In genomic region chr5:121218086-121218485, GRCh38 we compare ENCODE assay signal across 19 cellular contexts.
DNase-seq lines count a peak whose midpoint lies in the region; ATAC-seq, FAIRE-seq and TF ChIP-seq lines count a peak whose summit lies in the region.
"Had no signal": no experiment of that assay in that cellular context is flagged by ENCODE, and none has a peak within 500 bp of the region (broad histone marks: within the 10 kb centered on the region; RNA-seq: fewer than 3 reads in every experiment).

No MANE protein-coding gene starts in this region.

- no peaks in the 10 kb centered on the region for H3F3A ChIP-seq in SK-N-SH (replicated peaks; ENCODE audit: insufficient read depth)

- H3K9ac ChIP-seq in SK-N-SH (no peak overlapping the region), endothelial cell of umbilical vein (replicated peaks; ENCODE audit: extremely low read depth, insufficient read depth, low read length) (no peak overlapping the region)
- H3K9ac ChIP-seq: BLaER1 treated with 17β-estradiol and CSF1 and Interleukin-3, amounts not matched to agents 10 nM and 100 nM had no signal

- H3K27me3 ChIP-seq in SK-N-SH (ENCODE audit: insufficient read depth), result no peaks in the 10 kb centered on the region
- no peaks in the 10 kb centered on the region for H3K27me3 ChIP-seq in endothelial cell of umbilical vein (ENCODE audit: control insufficient read depth in 2 of 2, insufficient read depth in 2 of 2, low read length in 2 of 2)
- H3K27me3 ChIP-seq in testis, result no peaks in the 10 kb centered on the region
- H3K27me3 ChIP-seq: BLaER1 treated with 17β-estradiol and CSF1 and Interleukin-3, amounts not matched to agents 10 nM and 100 nM; SJSA1 had no signal

- no peaks in the 10 kb centered on the region for H4K20me1 ChIP-seq in SK-N-SH (ENCODE audit: insufficient read depth)
- no peaks in the 10 kb centered on the region for H4K20me1 ChIP-seq in endothelial cell of umbilical vein (replicated peaks; ENCODE audit: control insufficient read depth, extremely low read depth, insufficient read depth, low read length)
- H4K20me1 ChIP-seq: BLaER1 treated with 17β-estradiol and CSF1 and Interleukin-3, amounts not matched to agents 10 nM and 100 nM had no signal

- H3K36me3 Mint-ChIP-seq in mesothelial cell of epicardium, result no peaks in the 10 kb centered on the region
- peaks cover 16% of the 10 kb centered on the region for H3K36me3 Mint-ChIP-seq in natural killer cell treated with Interleukin-12 subunit alpha and Interleukin-12 subunit beta and Interleukin-15 and Interleukin-18, amount 100 ng/mL, for 72 hours
- H3K36me3 Mint-ChIP-seq: CD4-positive, alpha-beta memory T cell had no signal

- ATAC-seq in natural killer cell treated with Interleukin-12 subunit alpha and Interleukin-12 subunit beta and Interleukin-15 and Interleukin-18, amount 100 ng/mL, for 72 hours, result no peak
- ATAC-seq: Right ventricle myocardium inferior had no signal

- 0 out of 2 replicates have a peak overlapping the region, but pooled peaks have one; percentile 33 for H2AFZ ChIP-seq in SK-N-SH (ENCODE audit: low read depth)
- peak overlapping the region; percentile 62 for H2AFZ ChIP-seq in endothelial cell of umbilical vein (ENCODE audit: low read depth, low read length)

- CTCF ChIA-PET in SK-N-SH (lab: Yijun Ruan, JAX), result no interaction called here
- CTCF ChIA-PET in endothelial cell of umbilical vein (lab: Charles Lee), result no interaction called here

- no peaks in the 10 kb centered on the region for H3K27me3 Mint-ChIP-seq in mesothelial cell of epicardium (ENCODE audit: low read depth)
- H3K27me3 Mint-ChIP-seq in natural killer cell treated with Interleukin-12 subunit alpha and Interleukin-12 subunit beta and Interleukin-15 and Interleukin-18, amount 100 ng/mL, for 72 hours, result no peaks in the 10 kb centered on the region
- H3K27me3 Mint-ChIP-seq: CD4-positive, alpha-beta memory T cell had no signal

- intact Hi-C loops in endothelial cell of umbilical vein (cut with micrococcal nuclease) (no loop called here), testis (cut with DNase I; ENCODE audit: low total_unique reads) (no loop called here)

- no peaks in the 10 kb centered on the region for H3K4me1 ChIP-seq in SK-N-SH (ENCODE audit: control insufficient read depth in 1 of 2, insufficient read depth in 2 of 2, low read depth in 1 of 2, low read length in 1 of 2)
- no peaks in the 10 kb centered on the region for H3K4me1 ChIP-seq in endothelial cell of umbilical vein (ENCODE audit: control insufficient read depth, extremely low read depth, insufficient read depth, low read length)
- H3K4me1 ChIP-seq in testis, result no peaks in the 10 kb centered on the region
- H3K4me1 ChIP-seq: SJSA1 had no signal

- peaks cover 6% of the 10 kb centered on the region for H3K4me1 Mint-ChIP-seq in mesothelial cell of epicardium
- no peaks in the 10 kb centered on the region for H3K4me1 Mint-ChIP-seq in natural killer cell treated with Interleukin-12 subunit alpha and Interleukin-12 subunit beta and Interleukin-15 and Interleukin-18, amount 100 ng/mL, for 72 hours (ENCODE audit: low read depth in 2 of 2)
- H3K4me1 Mint-ChIP-seq: CD4-positive, alpha-beta memory T cell had no signal

- no peaks in the 10 kb centered on the region for H3K9me1 ChIP-seq in endothelial cell of umbilical vein (replicated peaks; ENCODE audit: control insufficient read depth, extremely low read depth, insufficient read depth, low read length)

- TF ChIP-seq POLR2A in endothelial cell of umbilical vein (IDR thresholded peaks at IDR 0.05; ENCODE audit: low read depth, low read length), result no peak
- TF ChIP-seq POLR2A in testis (IDR thresholded peaks at IDR 0.05), result no peak

- H3K9me3 ChIP-seq in SK-N-SH (no peaks in the 10 kb centered on the region), endothelial cell of umbilical vein (replicated peaks; ENCODE audit: control insufficient read depth, insufficient read depth, low read length) (no peaks in the 10 kb centered on the region), testis (no peaks in the 10 kb centered on the region)
- H3K9me3 ChIP-seq: SJSA1 had no signal

- FAIRE-seq in endothelial cell of umbilical vein (lab: Jason Lieb, UNC), result no peak
- FAIRE-seq: H54, RCC 7860 had no signal

- H3K4me2 ChIP-seq in SK-N-SH, result no peak overlapping the region
- no peak overlapping the region for H3K4me2 ChIP-seq in endothelial cell of umbilical vein (ENCODE audit: insufficient read depth, low read length)
- H3K4me2 ChIP-seq: BLaER1 treated with 17β-estradiol and CSF1 and Interleukin-3, amounts not matched to agents 10 nM and 100 nM had no signal

- H3K79me2 ChIP-seq in SK-N-SH (ENCODE audit: insufficient read depth), result no peaks in the 10 kb centered on the region
- H3K79me2 ChIP-seq in endothelial cell of umbilical vein (ENCODE audit: control insufficient read depth, insufficient read depth, low read length), result no peaks in the 10 kb centered on the region

- no peak overlapping the region for H3K27ac ChIP-seq in SK-N-SH (ENCODE audit: low read depth in 2 of 2, low read length in 1 of 2)
- no peak overlapping the region for H3K27ac ChIP-seq in endothelial cell of umbilical vein (ENCODE audit: insufficient read depth, low read depth, low read length)
- no peak overlapping the region for H3K27ac ChIP-seq in testis
- H3K27ac ChIP-seq: BLaER1 treated with 17β-estradiol and CSF1 and Interleukin-3, amounts not matched to agents 10 nM and 100 nM; SJSA1 had no signal

- H3K36me3 ChIP-seq in SK-N-SH (replicated peaks in 1 of 2; ENCODE audit: control insufficient read depth in 1 of 2, insufficient read depth in 2 of 2, low read length in 1 of 2) (no peaks in the 10 kb centered on the region), endothelial cell of umbilical vein (ENCODE audit: control insufficient read depth in 2 of 2, extremely low read depth in 1 of 2, insufficient read depth in 2 of 2, low read length in 2 of 2) (no peaks in the 10 kb centered on the region), testis (ENCODE audit: low read depth, missing control alignments) (no peaks in the 10 kb centered on the region)
- H3K36me3 ChIP-seq: BLaER1 treated with 17β-estradiol and CSF1 and Interleukin-3, amounts not matched to agents 10 nM and 100 nM; SJSA1 had no signal

- H3K27ac Mint-ChIP-seq in mesothelial cell of epicardium, result no peak overlapping the region
- H3K27ac Mint-ChIP-seq in natural killer cell treated with Interleukin-12 subunit alpha and Interleukin-12 subunit beta and Interleukin-15 and Interleukin-18, amount 100 ng/mL, for 72 hours, result no peak overlapping the region
- H3K27ac Mint-ChIP-seq: CD4-positive, alpha-beta memory T cell had no signal

- H3K4me3 ChIP-seq in SK-N-SH (ENCODE audit: low read depth in 2 of 2, low read length in 1 of 2) (no peak overlapping the region), endothelial cell of umbilical vein (replicated peaks in 1 of 3; ENCODE audit: insufficient read depth in 1 of 3, low read depth in 1 of 3, low read length in 3 of 3) (no peak overlapping the region), testis (no peak overlapping the region)
- H3K4me3 ChIP-seq: BLaER1 treated with 17β-estradiol and CSF1 and Interleukin-3, amounts not matched to agents 10 nM and 100 nM; SJSA1 had no signal

- no peak overlapping the region for H3K4me3 Mint-ChIP-seq in mesothelial cell of epicardium
- H3K4me3 Mint-ChIP-seq in natural killer cell treated with Interleukin-12 subunit alpha and Interleukin-12 subunit beta and Interleukin-15 and Interleukin-18, amount 100 ng/mL, for 72 hours, result no peak overlapping the region
- H3K4me3 Mint-ChIP-seq: CD4-positive, alpha-beta memory T cell had no signal

- TF ChIP-seq RAD21 in SK-N-SH (IDR thresholded peaks at IDR 0.05; ENCODE audit: low read length), result no peak

- no TSS peak for BruUV-seq in endothelial cell of umbilical vein (replicated peaks; lab: Mats Ljungman, UMichigan)

- TF ChIP-seq CTCF in SK-N-SH (IDR thresholded peaks at IDR 0.05), result no peak
- no peak for TF ChIP-seq CTCF in endothelial cell of umbilical vein (IDR thresholded peaks at IDR 0.05; ENCODE audit: extremely low read depth in 1 of 2, insufficient read depth in 1 of 2, low read depth in 1 of 2, low read length in 2 of 2)
- TF ChIP-seq CTCF in mesothelial cell of epicardium (IDR thresholded peaks at IDR 0.05; ENCODE audit: unreplicated experiment), result no peak
- no peak for TF ChIP-seq CTCF in testis (IDR thresholded peaks at IDR 0.05)

- DNase-seq in NCI-H524 (lab: John Stamatoyannopoulos, UW), result peak; percentile 70 to 94
- no peak for DNase-seq in SK-N-SH
- peak; percentile 7 for DNase-seq in endothelial cell of umbilical vein (ENCODE audit: low read depth, low spot score)
- no peak for DNase-seq in mesothelial cell of epicardium (ENCODE audit: low spot score in 2 of 2, unreplicated experiment in 2 of 2)
- DNase-seq in natural killer cell treated with Interleukin-12 subunit alpha and Interleukin-12 subunit beta and Interleukin-15 and Interleukin-18, amount 100 ng/mL, for 72 hours (ENCODE audit: low spot score), result no peak
- DNase-seq in RKO (ENCODE audit: low spot score), result no peak
- no peak for DNase-seq in testis
- DNase-seq: ACHN; CD4-positive, alpha-beta memory T cell; GDM1; Karpas-422; NCI-H1417; NCI-H187; NCI-H748 treated with DMSO at 0.1 percent for 48 hours had no signal

- no peak for TF ChIP-seq EP300 in SK-N-SH (IDR thresholded peaks at IDR 0.05; ENCODE audit: borderline replicate concordance in 1 of 2, low read depth in 1 of 2, low read length in 1 of 2)

- H3K9me2 ChIP-seq in SK-N-SH, result no peaks in the 10 kb centered on the region

- peaks cover 23% of the 10 kb centered on the region for H3K9me3 Mint-ChIP-seq in mesothelial cell of epicardium
- peaks cover 27% of the 10 kb centered on the region for H3K9me3 Mint-ChIP-seq in natural killer cell treated with Interleukin-12 subunit alpha and Interleukin-12 subunit beta and Interleukin-15 and Interleukin-18, amount 100 ng/mL, for 72 hours

- dilution Hi-C loops in endothelial cell of umbilical vein (cut with MboI; ENCODE audit: extremely low pct_ligation_motif_present, low sequenced_read_pairs), result no loop called here

- WGBS in SK-N-SH (ENCODE audit: low lambda C conversion rate), result 46% methylated on average over 1 of the region's 1 CpG
- WGBS in testis, 2 donors, result 74 to 85% methylated on average over 1 of the region's 1 CpG

- POLR2A ChIA-PET in SK-N-SH (lab: Yijun Ruan, JAX) (no interaction called here), endothelial cell of umbilical vein (lab: Charles Lee) (no interaction called here)

TF ChIP-seq in SK-N-SH, 30 proteins besides CTCF, POLR2A, EP300 and RAD21 (continues in another document):
- TF ChIP-seq GABPA (IDR thresholded peaks at IDR 0.05; ENCODE audit: low read depth), result no peak
- no peak for TF ChIP-seq FOSL2 (IDR thresholded peaks at IDR 0.05; ENCODE audit: borderline replicate concordance, low read depth)

TF ChIP-seq in endothelial cell of umbilical vein, 7 proteins besides CTCF, POLR2A, EP300 and RAD21 (continues in another document):
- TF ChIP-seq JUN (IDR thresholded peaks at IDR 0.05; ENCODE audit: borderline replicate concordance, insufficient read depth, insufficient read length, low read depth), result no peak
- no peak for TF ChIP-seq MAX (IDR thresholded peaks at IDR 0.05; ENCODE audit: insufficient read depth, insufficient read length)
- no peak for TF ChIP-seq POLR2AphosphoS5 (IDR thresholded peaks at IDR 0.05; ENCODE audit: insufficient read depth, low read depth, low read length)

Comparison
In these comparisons a context has a peak if more than half of its experiments do, and no peak if none do; other contexts are left out.
1. DNase-seq: peak in NCI-H524 (2 of 2) and endothelial cell of umbilical vein (single experiment); none in SK-N-SH (single experiment), mesothelial cell of epicardium (0 of 2), natural killer cell treated with Interleukin-12 subunit alpha and Interleukin-12 subunit beta and Interleukin-15 and Interleukin-18, amount 100 ng/mL, for 72 hours (single experiment), RKO (single experiment) and testis (single experiment).